ENCODE assay signal across 9 cellular contexts in genomic region chr5:14035859-14036440, GRCh38.
DNase-seq lines count a peak whose midpoint lies in the region; ATAC-seq and TF ChIP-seq lines count a peak whose summit lies in the region.
"Had no signal": no experiment of that assay in that cellular context is flagged by ENCODE, and none has a peak within 500 bp of the region (broad histone marks: within the 10 kb centered on the region; RNA-seq: fewer than 3 reads in every experiment).

No MANE protein-coding gene starts in this region.

- H3K27me3 Mint-ChIP-seq in activated naive CD4-positive, alpha-beta T cell treated with anti-CD3 and anti-CD28 coated beads, Interleukin-2, amount 10 ng/mL, durations not matched to agents 7 days and 5 days: no peaks in the 10 kb centered on the region

- H3K36me3 Mint-ChIP-seq in activated naive CD4-positive, alpha-beta T cell treated with anti-CD3 and anti-CD28 coated beads, Interleukin-2, amount 10 ng/mL, durations not matched to agents 7 days and 5 days: no peaks in the 10 kb centered on the region

- CTCF ChIA-PET in activated naive CD4-positive, alpha-beta T cell treated with anti-CD3 and anti-CD28 coated beads, Interleukin-2, amount 10 ng/mL, durations not matched to agents 7 days and 5 days (lab: Charles Lee): no interaction called here

- peak; percentile 51 for ATAC-seq in GM21390 (IDR thresholded peaks at IDR 0.05; ENCODE audit: unreplicated experiment)

- H3K27me3 ChIP-seq in mucosa of rectum (ENCODE audit: control insufficient read depth in 2 of 2, insufficient read depth in 2 of 2, low read length in 2 of 2): no peaks in the 10 kb centered on the region

- no peak overlapping the region for H3K4me3 Mint-ChIP-seq in activated naive CD4-positive, alpha-beta T cell treated with anti-CD3 and anti-CD28 coated beads, Interleukin-2, amount 10 ng/mL, durations not matched to agents 7 days and 5 days
- H3K4me3 Mint-ChIP-seq: activated naive CD4-positive, alpha-beta T cell treated with anti-CD3 and anti-CD28 coated beads, Interleukin-2, amount 50 U/mL, for 24 hours had no signal

- DNase-seq in 8988T (peak; percentile 75), NOMO-1 (lab: John Stamatoyannopoulos, UW; ENCODE audit: unreplicated experiment in 2 of 2) (peak; percentile 20 to 85), epithelial cell of esophagus (ENCODE audit: low read depth) (peak; percentile 99), NCI-H2081 treated with DMSO at 0.1 percent for 48 hours (lab: John Stamatoyannopoulos, UW) (no peak)
- DNase-seq in activated CD4-positive, alpha-beta T cell treated with anti-CD3 and anti-CD28 coated beads for 48 hours: no peak
- no peak for DNase-seq in activated naive CD4-positive, alpha-beta T cell treated with anti-CD3 and anti-CD28 coated beads, Interleukin-2, amount 10 ng/mL, durations not matched to agents 7 days and 5 days

- H3K4me1 ChIP-seq in mucosa of rectum (ENCODE audit: control insufficient read depth in 2 of 2, insufficient read depth in 2 of 2, low read length in 2 of 2): no peaks in the 10 kb centered on the region

- no peaks in the 10 kb centered on the region for H3K9me3 ChIP-seq in mucosa of rectum (ENCODE audit: control insufficient read depth in 2 of 2, low read length in 2 of 2)

- H3K4me3 ChIP-seq in epithelial cell of esophagus (ENCODE audit: low read length): no peak overlapping the region
- H3K4me3 ChIP-seq in mucosa of rectum (ENCODE audit: low read length in 2 of 2): no peak overlapping the region

- no peaks in the 10 kb centered on the region for H3K36me3 ChIP-seq in mucosa of rectum (ENCODE audit: control insufficient read depth in 2 of 2, insufficient read depth in 2 of 2, low read length in 2 of 2)

- TF ChIP-seq CTCF in epithelial cell of esophagus (IDR thresholded peaks at IDR 0.05; ENCODE audit: insufficient read depth, low read depth, low read length, missing control alignments): no peak

- peak overlapping the region; percentile 7 to 12 for H3K27ac ChIP-seq in mucosa of rectum (ENCODE audit: low read depth in 2 of 2, low read length in 2 of 2)

- no peaks in the 10 kb centered on the region for H3K9me3 Mint-ChIP-seq in activated naive CD4-positive, alpha-beta T cell treated with anti-CD3 and anti-CD28 coated beads, Interleukin-2, amount 10 ng/mL, durations not matched to agents 7 days and 5 days

- H3K9ac ChIP-seq in mucosa of rectum (ENCODE audit: low read depth in 1 of 2, low read length in 2 of 2): no peak overlapping the region

- H3K27ac Mint-ChIP-seq in activated naive CD4-positive, alpha-beta T cell treated with anti-CD3 and anti-CD28 coated beads, Interleukin-2, amount 10 ng/mL, durations not matched to agents 7 days and 5 days: no peak overlapping the region
- H3K27ac Mint-ChIP-seq: activated naive CD4-positive, alpha-beta T cell treated with anti-CD3 and anti-CD28 coated beads, Interleukin-2, amount 50 U/mL, for 24 hours had no signal

- no peaks in the 10 kb centered on the region for H3K4me1 Mint-ChIP-seq in activated naive CD4-positive, alpha-beta T cell treated with anti-CD3 and anti-CD28 coated beads, Interleukin-2, amount 10 ng/mL, durations not matched to agents 7 days and 5 days
- H3K4me1 Mint-ChIP-seq: activated naive CD4-positive, alpha-beta T cell treated with anti-CD3 and anti-CD28 coated beads, Interleukin-2, amount 50 U/mL, for 24 hours had no signal

Comparison
In these comparisons a context has a peak if more than half of its experiments do, and no peak if none do; other contexts are left out.
1. DNase-seq: peak in 8988T (single experiment), NOMO-1 (2 of 2) and epithelial cell of esophagus (single experiment); none in NCI-H2081 treated with DMSO at 0.1 percent for 48 hours (single experiment), activated CD4-positive, alpha-beta T cell treated with anti-CD3 and anti-CD28 coated beads for 48 hours (single experiment) and activated naive CD4-positive, alpha-beta T cell treated with anti-CD3 and anti-CD28 coated beads, Interleukin-2, amount 10 ng/mL, durations not matched to agents 7 days and 5 days (single experiment).